Comparison of ENCODE assay signal across 34 cellular contexts in the genomic region with DNA sequence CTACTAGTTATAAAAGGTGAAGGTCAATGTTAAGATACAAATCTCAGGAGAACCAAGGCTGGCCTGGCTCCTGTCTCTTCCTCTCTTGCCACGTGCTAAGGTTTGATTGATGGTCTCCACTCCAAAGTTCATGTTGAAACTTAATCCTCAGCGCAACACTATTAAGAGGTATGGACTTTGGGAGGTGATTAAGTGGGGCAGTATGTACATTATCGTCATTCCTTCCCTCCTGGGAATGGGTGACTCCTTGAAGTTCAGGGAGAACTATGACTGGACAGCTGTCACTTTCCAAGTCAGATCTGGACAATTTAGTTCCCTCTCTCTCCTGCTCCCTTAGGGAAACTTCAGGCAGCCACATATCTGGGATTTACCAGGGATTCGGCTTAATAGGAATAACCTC. TPM values are rescaled to one million over a fixed set of nuclear protein-coding genes. Genes with fewer than 3 reads are reported as not detected.
"Had no signal": no experiment of that assay in that cellular context is flagged by ENCODE, and none has a peak within 500 bp of the region (broad histone marks: within the 10 kb centered on the region; RNA-seq: fewer than 3 reads in every experiment).

No MANE protein-coding gene starts in this region.

- H3K36me3 ChIP-seq: brain microvascular endothelial cell, cardiac muscle cell, SJSA1 had no signal

- H3K9me3 ChIP-seq: SJSA1 had no signal

- DNase-seq: activated B cell treated with CpG ODN at 0.5 μM for 24 hours; activated CD4-positive, alpha-beta memory T cell treated with anti-CD3 and anti-CD28 coated beads for 36 hours; activated CD4-positive, alpha-beta T cell treated with anti-CD3 and anti-CD28 coated beads for 4 hours; activated CD4-positive, alpha-beta T cell treated with anti-CD3 and anti-CD28 coated beads, Interleukin-2, amount 50 U/mL, for 1 hour; activated CD4-positive, CD25-positive, alpha-beta regulatory T cell treated with anti-CD3 and anti-CD28 coated beads, Interleukin-2, amount 50 U/mL, for 72 hours; activated CD8-positive, alpha-beta memory T cell treated with anti-CD3 and anti-CD28 coated beads, Interleukin-2, amount 50 U/mL, for 4 hours; activated effector memory CD4-positive, alpha-beta T cell treated with Interleukin-2 at 50 U/mL for 16 hours; activated naive CD4-positive, alpha-beta T cell treated with anti-CD3 and anti-CD28 coated beads, Interleukin-2, amount 10 ng/mL, durations not matched to agents 7 days and 5 days; activated naive CD8-positive, alpha-beta T cell treated with anti-CD3 and anti-CD28 coated beads, Interleukin-2, amount 50 U/mL, for 24 hours; activated T-cell treated with anti-CD3 and anti-CD28 coated beads, Interleukin-2, amount 50 U/mL, for 48 hours; anterior cingulate cortex; brain microvascular endothelial cell; Karpas-422; KBM-7; NCI-H1105; NCI-H1417 treated with DMSO at 0.1 percent for 48 hours; NCI-H187 treated with DMSO at 0.1 percent for 48 hours; NCI-H2081; NCI-H2171 treated with DMSO at 0.1 percent for 48 hours; NCI-H2227 treated with DMSO at 0.1 percent for 48 hours; NCI-H446; NCI-H510A treated with DMSO at 0.1 percent for 48 hours; NCI-H526 treated with DMSO at 0.1 percent for 48 hours; NCI-H774; RPMI8226; SHP77 treated with DMSO at 0.1 percent for 48 hours; T-helper 1 cell; T-helper 2 cell; T-helper 9 cell had no signal

- ATAC-seq: activated naive CD8-positive, alpha-beta T cell treated with anti-CD3 and anti-CD28 coated beads, Interleukin-2, amount 50 U/mL, for 24 hours; Panc1; SK-N-SH treated with all-trans-retinoic acid at 6 μM for 48 hours had no signal

- H3K4me3 ChIP-seq: cardiac muscle cell, SJSA1 had no signal

- H3K27me3 ChIP-seq: brain microvascular endothelial cell, cardiac muscle cell, SJSA1 had no signal

- H3K27ac ChIP-seq: brain microvascular endothelial cell, cardiac muscle cell, SJSA1, VCaP had no signal

- H3K4me1 ChIP-seq: SJSA1 had no signal

RNA-seq across cellular contexts. Expression of a gene that starts 50.5 kb away (rescaled TPM):
- total RNA-seq: activated B cell treated with CpG ODN at 0.5 μM for 24 hours, SJSA1 had no signal
